Comparison of ENCODE assay signal across 16 cellular contexts in the genomic region with DNA sequence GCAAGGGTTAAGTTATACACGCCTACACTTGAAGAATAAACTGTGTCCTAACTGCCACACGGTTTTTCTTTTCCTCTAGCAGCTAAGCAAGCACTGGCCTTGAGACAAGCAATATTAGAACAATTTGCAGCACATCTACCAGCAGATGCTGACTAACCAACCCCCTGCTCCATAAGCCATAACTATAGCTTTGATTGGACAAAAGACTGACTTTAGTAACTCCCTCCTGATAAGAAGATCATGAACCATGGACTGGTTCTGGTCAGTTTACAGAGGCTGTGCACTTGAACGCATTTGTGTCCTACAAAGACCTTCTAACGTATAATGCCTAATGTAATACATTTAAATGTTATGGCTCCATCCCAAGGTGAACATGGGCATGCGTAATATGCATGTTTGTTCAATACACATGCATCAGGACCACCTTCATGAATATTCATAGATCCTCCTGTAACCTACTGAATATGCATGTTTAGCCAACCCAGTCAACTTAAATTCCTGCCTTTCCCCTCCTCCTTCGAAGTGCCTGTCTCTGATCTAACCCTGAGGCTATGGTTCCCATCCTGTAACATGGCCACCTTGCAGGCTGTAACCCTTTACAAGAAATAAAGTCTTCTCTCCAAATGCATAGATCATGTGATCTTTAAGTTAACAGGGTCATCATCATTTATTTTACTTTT.
"Had no signal": no experiment of that assay in that cellular context is flagged by ENCODE, and none has a peak within 500 bp of the region (broad histone marks: within the 10 kb centered on the region; RNA-seq: fewer than 3 reads in every experiment).

No MANE protein-coding gene starts in this region.

- H3K36me3 ChIP-seq: gastrocnemius medialis had no signal

- H3K9me3 ChIP-seq: body of pancreas, gastrocnemius medialis, heart right ventricle, tibial nerve had no signal

- H3K4me1 ChIP-seq: body of pancreas, gastrocnemius medialis had no signal

- H3K27me3 ChIP-seq: body of pancreas, gastrocnemius medialis, heart right ventricle, tibial nerve had no signal

- H3K27me3 Mint-ChIP-seq: activated T-helper 17 cell treated with anti-CD3 and anti-CD28 coated beads, Interleukin-2, amount 50 U/mL, for 72 hours; progenitor cell of endocrine pancreas had no signal

- H3K9me3 Mint-ChIP-seq: activated naive CD4-positive, alpha-beta T cell treated with anti-CD3 and anti-CD28 coated beads for 36 hours; activated T-helper 17 cell treated with anti-CD3 and anti-CD28 coated beads, Interleukin-2, amount 50 U/mL, for 72 hours; natural killer cell had no signal

- H3K4me1 Mint-ChIP-seq: activated T-helper 17 cell treated with anti-CD3 and anti-CD28 coated beads, Interleukin-2, amount 50 U/mL, for 72 hours; natural killer cell had no signal

- H3K4me3 Mint-ChIP-seq: activated naive CD4-positive, alpha-beta T cell treated with anti-CD3 and anti-CD28 coated beads for 36 hours; activated T-helper 17 cell treated with anti-CD3 and anti-CD28 coated beads, Interleukin-2, amount 50 U/mL, for 72 hours; natural killer cell had no signal

- H3K4me3 ChIP-seq: body of pancreas, gastrocnemius medialis, heart right ventricle, lung, smooth muscle cell, tibial nerve had no signal

- H3K27ac ChIP-seq: body of pancreas, gastrocnemius medialis, heart right ventricle, tibial nerve, WERI-Rb-1 had no signal

- ATAC-seq: activated T-helper 17 cell treated with anti-CD3 and anti-CD28 coated beads, Interleukin-2, amount 50 U/mL, for 72 hours; body of pancreas; gastrocnemius medialis; heart right ventricle; natural killer cell; right cardiac atrium had no signal

- H3K27ac Mint-ChIP-seq: activated naive CD4-positive, alpha-beta T cell treated with anti-CD3 and anti-CD28 coated beads for 36 hours; activated T-helper 17 cell treated with anti-CD3 and anti-CD28 coated beads, Interleukin-2, amount 50 U/mL, for 72 hours; natural killer cell; progenitor cell of endocrine pancreas had no signal

- DNase-seq: activated CD4-positive, alpha-beta T cell treated with anti-CD3 and anti-CD28 coated beads for 48 hours; activated naive CD4-positive, alpha-beta T cell treated with anti-CD3 and anti-CD28 coated beads for 36 hours; body of pancreas; central memory CD4-positive, alpha-beta T cell; cortex of kidney; effector memory CD4-positive, alpha-beta T cell; gastrocnemius medialis; heart right ventricle; natural killer cell; right cardiac atrium; WERI-Rb-1 had no signal
